Comparison of ENCODE assay signal across 1 cellular context in genomic region chr16:11201498-11202259, GRCh38.
TF ChIP-seq lines count a peak whose summit lies in the region.

No MANE protein-coding gene starts in this region.

TF ChIP-seq in HCT116, 20 proteins besides CTCF, POLR2A, EP300 and RAD21 (continued from another document):
- TF ChIP-seq ZBTB33 (IDR thresholded peaks at IDR 0.05; ENCODE audit: extremely low read depth, insufficient replicate concordance, low read length) = no peak
